ENCODE assay signal across 1 cellular context in the genomic region with DNA sequence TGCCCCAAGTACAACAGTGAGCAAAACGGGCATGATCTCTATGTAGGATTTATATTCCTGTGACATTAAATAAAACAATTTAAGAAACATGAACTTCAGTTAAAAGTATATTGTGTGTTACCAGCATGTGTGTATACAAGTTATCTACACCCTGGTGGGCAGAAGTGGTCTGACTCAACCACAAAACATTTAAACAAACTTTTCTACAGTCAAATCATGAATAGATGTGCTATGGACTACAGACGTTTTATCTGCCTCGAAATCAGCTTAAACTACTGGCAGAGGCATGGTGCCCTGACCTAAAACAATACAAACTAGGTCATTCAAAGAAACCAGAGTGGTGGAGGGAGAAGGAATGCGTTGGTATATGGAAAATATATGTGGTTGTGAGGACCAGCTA.
TF ChIP-seq lines count a peak whose summit lies in the region.

No MANE protein-coding gene starts in this region.

TF ChIP-seq in endothelial cell of umbilical vein, 7 proteins besides CTCF, POLR2A, EP300 and RAD21:
- peak; percentile 81 for TF ChIP-seq GATA2 (IDR thresholded peaks at IDR 0.05; ENCODE audit: insufficient read depth, insufficient read length, low read depth, low read length)
- no peak for TF ChIP-seq MAX (IDR thresholded peaks at IDR 0.05; ENCODE audit: insufficient read depth, insufficient read length)
